Comparison of ENCODE assay signal across 1 cellular context in the genomic region with DNA sequence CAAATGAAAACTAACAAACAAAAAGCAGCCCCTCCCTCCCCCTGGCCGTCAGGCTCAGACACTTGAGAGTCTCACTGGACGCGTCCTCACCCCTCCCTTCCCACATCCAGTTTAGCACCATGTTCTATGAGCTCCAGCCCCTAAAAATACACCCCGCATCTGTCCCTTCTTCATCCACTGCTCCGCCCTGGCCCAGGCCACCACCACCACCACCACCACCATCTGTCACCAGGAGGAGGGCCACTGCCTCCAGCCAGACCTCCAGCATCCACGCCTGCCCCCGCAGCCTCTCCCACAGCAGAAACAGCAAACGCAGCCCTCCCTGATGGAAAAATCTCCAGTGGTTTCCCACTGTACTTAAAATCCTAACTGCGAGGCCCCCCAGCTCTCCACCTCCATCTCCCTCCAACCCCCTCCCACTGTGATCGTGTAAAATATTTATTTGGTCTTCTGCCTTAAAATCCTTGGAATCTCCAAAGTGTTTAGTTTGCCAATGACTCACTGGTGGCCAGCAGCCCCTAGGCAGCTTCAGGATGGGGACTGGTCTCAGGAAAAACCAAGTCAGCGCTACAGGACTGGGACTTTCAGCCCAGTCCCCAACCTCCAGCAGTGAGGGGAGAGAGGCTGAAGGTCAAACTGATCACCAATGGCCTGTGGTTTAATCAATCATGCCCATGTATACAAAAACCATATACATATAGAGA.
TF ChIP-seq lines count a peak whose summit lies in the region.

No MANE protein-coding gene starts in this region.

TF ChIP-seq in K562, 482 proteins besides CTCF, POLR2A, EP300 and RAD21 (continued from another document):
- TF ChIP-seq CHD7 (IDR thresholded peaks at IDR 0.05; ENCODE audit: low read depth, low read length) (no peak), EGR1 (conservative IDR thresholded peaks at IDR 0.05) (peak; percentile 22; the same call in 1 of the 2 replicates), NCOR1 (IDR thresholded peaks at IDR 0.05) (no peak)
